ENCODE assay signal across 27 cellular contexts in the genomic region with DNA sequence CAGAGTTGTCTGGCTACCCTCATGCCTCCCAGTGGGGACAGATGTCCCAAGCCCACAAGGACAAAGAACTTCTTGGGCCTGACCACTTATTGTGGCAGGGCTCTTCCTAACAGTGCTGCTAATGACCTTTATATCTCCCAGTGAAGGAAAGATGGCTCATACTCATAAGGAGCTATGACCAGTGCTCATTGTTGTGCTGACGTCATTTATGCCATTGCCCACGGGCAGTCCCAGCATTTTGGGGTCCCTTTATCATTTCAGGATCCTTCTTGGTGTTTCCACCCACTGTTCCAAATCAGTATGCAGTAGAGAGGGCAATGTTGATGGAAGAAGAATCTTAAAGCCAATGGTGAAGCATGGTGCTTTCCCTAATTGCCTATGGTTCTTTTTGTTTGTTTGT.
"Had no signal": no experiment of that assay in that cellular context is flagged by ENCODE, and none has a peak within 500 bp of the region (broad histone marks: within the 10 kb centered on the region; RNA-seq: fewer than 3 reads in every experiment).

No MANE protein-coding gene starts in this region.

- DNase-seq: colonic mucosa; cortex of kidney; dermis blood vessel endothelial cell; dorsolateral prefrontal cortex; effector CD4-positive, alpha-beta T cell; effector CD8-positive, alpha-beta T cell; effector memory CD4-positive, alpha-beta T cell; effector memory CD8-positive, alpha-beta T cell; erythroblast; esophagus squamous epithelium; foreskin fibroblast; foreskin keratinocyte; foreskin melanocyte; gastrocnemius medialis; glutamatergic neuron; head of caudate nucleus; heart left ventricle; heart right ventricle had no signal

- H3K27me3 ChIP-seq: colonic mucosa, esophagus muscularis mucosa, esophagus squamous epithelium, foreskin keratinocyte, gastrocnemius medialis, gastroesophageal sphincter, heart left ventricle, heart right ventricle had no signal

- H3K36me3 ChIP-seq: colonic mucosa, esophagus muscularis mucosa, esophagus squamous epithelium, gastrocnemius medialis, gastroesophageal sphincter, heart left ventricle, heart right ventricle had no signal

- H3K9me3 ChIP-seq: colonic mucosa, gastrocnemius medialis had no signal

- ATAC-seq: effector memory CD8-positive, alpha-beta T cell; esophagus mucosa; foreskin keratinocyte; gastrocnemius medialis; gastroesophageal sphincter; heart left ventricle; heart right ventricle had no signal

- H3K27ac ChIP-seq: colonic mucosa, coronary artery, dorsolateral prefrontal cortex, epithelial cell of prostate, esophagus muscularis mucosa, esophagus squamous epithelium, foreskin keratinocyte, gastrocnemius medialis, gastroesophageal sphincter, heart left ventricle, heart right ventricle had no signal

- FAIRE-seq: colon, endometrium, endothelial cell of umbilical vein, frontal cortex had no signal

- H3K4me1 ChIP-seq: colonic mucosa, esophagus muscularis mucosa, esophagus squamous epithelium, foreskin keratinocyte, gastrocnemius medialis, gastroesophageal sphincter, heart left ventricle, heart right ventricle had no signal

- H3K4me3 ChIP-seq: colonic mucosa, coronary artery, dorsolateral prefrontal cortex, esophagus muscularis mucosa, esophagus squamous epithelium, gastrocnemius medialis, gastroesophageal sphincter, heart left ventricle, heart right ventricle had no signal
